ENCODE assay signal across 8 cellular contexts in the genomic region with DNA sequence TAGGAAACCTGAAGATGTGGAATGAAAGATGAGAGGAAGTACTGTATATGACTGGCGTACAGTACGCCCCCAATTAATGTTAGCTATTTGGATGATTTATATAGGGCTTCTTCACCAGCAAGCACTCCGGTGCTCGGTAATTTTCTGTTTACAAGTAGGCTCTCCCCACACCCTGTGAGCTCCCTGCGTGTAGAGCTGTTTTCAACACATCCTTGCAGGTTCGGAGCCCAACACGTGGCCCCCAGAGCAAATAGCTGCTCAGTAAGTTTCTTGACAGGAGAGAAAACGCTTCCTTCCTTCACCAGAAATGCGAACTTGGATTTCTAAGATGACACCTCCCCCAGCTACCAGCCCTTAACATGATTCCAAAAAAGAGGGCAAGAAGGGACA. TPM values are rescaled to one million over a fixed set of nuclear protein-coding genes. Genes with fewer than 3 reads are reported as not detected.
A peak's percentile ranks its signal among the peaks of the same experiment; 100 is the strongest.
DNase-seq lines count a peak whose midpoint lies in the region; ATAC-seq, FAIRE-seq and TF ChIP-seq lines count a peak whose summit lies in the region.

No MANE protein-coding gene starts in this region.

- H3K36me3 ChIP-seq in MG63 (peaks cover 25% of the 10 kb centered on the region), colonic mucosa (no peaks in the 10 kb centered on the region)

- peak overlapping the region; percentile 93 to 94 for H3K27ac Mint-ChIP-seq in natural killer cell

- no peaks in the 10 kb centered on the region for H3K27me3 Mint-ChIP-seq in natural killer cell (ENCODE audit: low read depth in 2 of 2)

- H3K4me3 Mint-ChIP-seq in natural killer cell: peak overlapping the region; percentile 83

- H3K27me3 ChIP-seq in MG63 (no peaks in the 10 kb centered on the region), colonic mucosa (no peaks in the 10 kb centered on the region)

- no peak for FAIRE-seq in urothelium cell line (lab: Jason Lieb, UNC)

- intact Hi-C loops in colonic mucosa (cut with DNase I) (no loop called here), natural killer cell (cut with micrococcal nuclease) (loop anchor here (5.0 kb wide), 2 partner anchors 79 to 674 kb away; a partner anchor contains a TSS)

- no peaks in the 10 kb centered on the region for H3K9me3 Mint-ChIP-seq in natural killer cell

- DNase-seq in AG10803 (ENCODE audit: low read depth): peak; percentile 17
- no peak for DNase-seq in MG63
- peak; percentile 21 for DNase-seq in colonic mucosa
- no peak for DNase-seq in natural killer cell
- DNase-seq in NCI-H2227 treated with DMSO at 0.1 percent for 48 hours (lab: John Stamatoyannopoulos, UW): no peak
- DNase-seq in urothelium cell line (ENCODE audit: low spot score): no peak
- DNase-seq in SW 1271 (lab: John Stamatoyannopoulos, UW): no peak

- peaks cover 11% of the 10 kb centered on the region for H3K4me1 ChIP-seq in colonic mucosa

- peak overlapping the region; percentile 73 for H3K27ac ChIP-seq in colonic mucosa

- H3K4me3 ChIP-seq in AG10803 (ENCODE audit: low read length): peak overlapping the region; percentile 90
- peak overlapping the region; percentile 98 for H3K4me3 ChIP-seq in MG63
- peak overlapping the region; percentile 75 for H3K4me3 ChIP-seq in colonic mucosa

- TF ChIP-seq CTCF in AG10803 (conservative IDR thresholded peaks at IDR 0.05; ENCODE audit: low read length) (no peak), colonic mucosa (IDR thresholded peaks at IDR 0.05) (no peak), natural killer cell (IDR thresholded peaks at IDR 0.05) (no peak)

- ATAC-seq in natural killer cell (no peak), HG02623 (IDR thresholded peaks at IDR 0.05; ENCODE audit: unreplicated experiment) (no peak)

- no peaks in the 10 kb centered on the region for H3K36me3 Mint-ChIP-seq in natural killer cell

- H3K9me3 ChIP-seq in MG63 (no peaks in the 10 kb centered on the region), colonic mucosa (no peaks in the 10 kb centered on the region)

- peak overlapping the region in 1 of 2 donors; percentile 58 for H3K9ac ChIP-seq in colonic mucosa (ENCODE audit: low read depth in 2 of 2, low read length in 2 of 2)

- peaks cover 31 to 38% of the 10 kb centered on the region in 2 donors for H3K4me1 Mint-ChIP-seq in natural killer cell

RNA-seq across cellular contexts. Expression of a gene that starts 1.2 kb away (rescaled TPM):
- 14.2 and 19.1 TPM in 2 replicates for total RNA-seq in MG63 (2014; rRNA removed; shearing (Covaris generic); ENCODE audit: low replicate concordance)
- total RNA-seq in colonic mucosa (10 to 100 TPM; 17.5 to 22.0 TPM), natural killer cell (10 to 100 TPM; 19.6 to 29.8 (median 28.6) TPM)

Comparison
In these comparisons a context has a peak if more than half of its experiments do, and no peak if none do; other contexts are left out.
1. DNase-seq: peak in AG10803 (single experiment) and colonic mucosa (single experiment); none in MG63 (single experiment), natural killer cell (single experiment), NCI-H2227 treated with DMSO at 0.1 percent for 48 hours (single experiment), urothelium cell line (single experiment) and SW 1271 (0 of 2).
2. Peak in every context shown above with its lines, with median percentiles within 50 percentile points of each other: H3K4me3 ChIP-seq.